1 cellular context compared by ENCODE assay signal in the genomic region with DNA sequence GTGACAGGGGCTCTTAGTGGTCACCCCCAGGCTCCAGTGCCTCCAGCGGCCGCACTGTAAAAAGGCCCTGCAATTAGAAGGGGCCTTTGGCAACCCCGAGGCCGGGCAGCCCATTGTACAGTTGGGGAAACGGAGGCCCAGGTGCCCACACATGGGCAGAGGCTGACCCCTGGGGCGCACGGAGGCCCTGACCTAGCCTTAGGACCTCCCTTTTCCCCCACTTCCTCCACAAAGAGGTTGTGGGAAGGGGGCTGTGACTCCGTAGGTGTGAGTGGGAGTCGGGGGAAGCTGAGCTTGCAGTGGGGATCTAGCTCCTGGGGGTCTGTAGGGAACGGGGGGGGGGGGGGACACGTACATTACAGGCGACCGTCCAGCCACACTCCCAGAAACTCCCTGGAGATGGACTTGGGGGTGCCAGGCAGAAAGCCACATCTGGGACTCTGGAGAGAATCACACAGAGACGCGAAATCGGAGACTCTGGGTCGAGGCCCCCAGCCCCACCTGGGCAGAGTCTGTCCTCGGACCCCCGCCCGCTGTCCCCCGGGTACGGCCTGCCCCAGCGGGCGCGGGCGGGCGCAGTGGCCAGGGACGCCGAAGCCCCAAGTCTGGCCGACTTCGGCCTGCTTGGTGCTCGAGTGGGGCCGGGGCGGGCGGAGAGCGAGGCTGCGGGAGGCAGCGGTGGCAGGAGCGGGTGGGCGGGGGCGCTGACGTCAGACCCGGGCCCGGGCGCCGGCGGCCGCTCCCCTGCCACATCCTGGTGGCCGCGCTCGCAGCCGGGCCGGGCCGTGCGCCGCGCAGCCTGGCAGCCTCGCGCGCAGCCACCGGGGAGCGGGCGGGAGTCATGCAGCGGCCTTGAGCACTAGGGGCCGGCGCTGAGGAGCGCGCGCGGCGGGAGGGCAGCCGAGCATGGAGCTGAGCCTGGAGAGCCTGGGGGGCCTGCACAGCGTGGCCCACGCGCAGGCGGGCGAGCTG.
TF ChIP-seq lines count a peak whose summit lies in the region.

ONECUT3 (plus strand) TSS at position 750 of the 972 bp plus-strand sequence; CDS start at position 907, 157 bp downstream.

TF ChIP-seq in HepG2, 621 proteins besides CTCF, POLR2A, EP300 and RAD21:
- TF ChIP-seq ZBTB14 (CRISPR knock-in tag; IDR thresholded peaks at IDR 0.05) (no peak), ZNF878 (CRISPR knock-in tag; IDR thresholded peaks at IDR 0.05) (no peak), ZFY (CRISPR knock-in tag; IDR thresholded peaks at IDR 0.05) (0 out of 2 replicates have a peak, but pooled peaks have one; percentile 4), ZNF570 (CRISPR knock-in tag; IDR thresholded peaks at IDR 0.05; ENCODE audit: borderline replicate concordance) (no peak), ZBTB7B (CRISPR knock-in tag; IDR thresholded peaks at IDR 0.05) (no peak), AGO2 (optimal IDR thresholded peaks at IDR 0.05; ENCODE audit: low read depth, low read length) (no peak), ZNF143 (CRISPR knock-in tag; IDR thresholded peaks at IDR 0.05) (no peak), KIAA2018 (CRISPR knock-in tag; IDR thresholded peaks at IDR 0.05; ENCODE audit: borderline replicate concordance) (no peak), ZNF839 (CRISPR knock-in tag; IDR thresholded peaks at IDR 0.05; ENCODE audit: borderline replicate concordance) (no peak), ZBTB25 (CRISPR knock-in tag; IDR thresholded peaks at IDR 0.05) (no peak), CHCHD3 (CRISPR knock-in tag; IDR thresholded peaks at IDR 0.05) (no peak), ZNF639 (CRISPR knock-in tag; conservative IDR thresholded peaks at IDR 0.05) (no peak), NCOA1 (CRISPR knock-in tag; IDR thresholded peaks at IDR 0.05) (no peak), ZNF3 (CRISPR knock-in tag; IDR thresholded peaks at IDR 0.05) (no peak), GPBP1L1 (CRISPR knock-in tag; IDR thresholded peaks at IDR 0.05) (no peak)
- TF ChIP-seq, protein P1, sequence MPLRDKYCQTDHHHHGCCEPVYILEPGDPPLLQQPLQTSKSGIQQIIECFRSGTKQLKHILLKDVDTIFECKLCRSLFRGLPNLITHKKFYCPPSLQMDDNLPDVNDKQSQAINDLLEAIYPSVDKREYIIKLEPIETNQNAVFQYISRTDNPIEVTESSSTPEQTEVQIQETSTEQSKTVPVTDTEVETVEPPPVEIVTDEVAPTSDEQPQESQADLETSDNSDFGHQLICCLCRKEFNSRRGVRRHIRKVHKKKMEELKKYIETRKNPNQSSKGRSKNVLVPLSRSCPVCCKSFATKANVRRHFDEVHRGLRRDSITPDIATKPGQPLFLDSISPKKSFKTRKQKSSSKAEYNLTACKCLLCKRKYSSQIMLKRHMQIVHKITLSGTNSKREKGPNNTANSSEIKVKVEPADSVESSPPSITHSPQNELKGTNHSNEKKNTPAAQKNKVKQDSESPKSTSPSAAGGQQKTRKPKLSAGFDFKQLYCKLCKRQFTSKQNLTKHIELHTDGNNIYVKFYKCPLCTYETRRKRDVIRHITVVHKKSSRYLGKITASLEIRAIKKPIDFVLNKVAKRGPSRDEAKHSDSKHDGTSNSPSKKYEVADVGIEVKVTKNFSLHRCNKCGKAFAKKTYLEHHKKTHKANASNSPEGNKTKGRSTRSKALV (CRISPR knock-in tag; IDR thresholded peaks at IDR 0.05): peak; percentile 77; the same call in 1 of the 2 replicates
- TF ChIP-seq, protein P2, sequence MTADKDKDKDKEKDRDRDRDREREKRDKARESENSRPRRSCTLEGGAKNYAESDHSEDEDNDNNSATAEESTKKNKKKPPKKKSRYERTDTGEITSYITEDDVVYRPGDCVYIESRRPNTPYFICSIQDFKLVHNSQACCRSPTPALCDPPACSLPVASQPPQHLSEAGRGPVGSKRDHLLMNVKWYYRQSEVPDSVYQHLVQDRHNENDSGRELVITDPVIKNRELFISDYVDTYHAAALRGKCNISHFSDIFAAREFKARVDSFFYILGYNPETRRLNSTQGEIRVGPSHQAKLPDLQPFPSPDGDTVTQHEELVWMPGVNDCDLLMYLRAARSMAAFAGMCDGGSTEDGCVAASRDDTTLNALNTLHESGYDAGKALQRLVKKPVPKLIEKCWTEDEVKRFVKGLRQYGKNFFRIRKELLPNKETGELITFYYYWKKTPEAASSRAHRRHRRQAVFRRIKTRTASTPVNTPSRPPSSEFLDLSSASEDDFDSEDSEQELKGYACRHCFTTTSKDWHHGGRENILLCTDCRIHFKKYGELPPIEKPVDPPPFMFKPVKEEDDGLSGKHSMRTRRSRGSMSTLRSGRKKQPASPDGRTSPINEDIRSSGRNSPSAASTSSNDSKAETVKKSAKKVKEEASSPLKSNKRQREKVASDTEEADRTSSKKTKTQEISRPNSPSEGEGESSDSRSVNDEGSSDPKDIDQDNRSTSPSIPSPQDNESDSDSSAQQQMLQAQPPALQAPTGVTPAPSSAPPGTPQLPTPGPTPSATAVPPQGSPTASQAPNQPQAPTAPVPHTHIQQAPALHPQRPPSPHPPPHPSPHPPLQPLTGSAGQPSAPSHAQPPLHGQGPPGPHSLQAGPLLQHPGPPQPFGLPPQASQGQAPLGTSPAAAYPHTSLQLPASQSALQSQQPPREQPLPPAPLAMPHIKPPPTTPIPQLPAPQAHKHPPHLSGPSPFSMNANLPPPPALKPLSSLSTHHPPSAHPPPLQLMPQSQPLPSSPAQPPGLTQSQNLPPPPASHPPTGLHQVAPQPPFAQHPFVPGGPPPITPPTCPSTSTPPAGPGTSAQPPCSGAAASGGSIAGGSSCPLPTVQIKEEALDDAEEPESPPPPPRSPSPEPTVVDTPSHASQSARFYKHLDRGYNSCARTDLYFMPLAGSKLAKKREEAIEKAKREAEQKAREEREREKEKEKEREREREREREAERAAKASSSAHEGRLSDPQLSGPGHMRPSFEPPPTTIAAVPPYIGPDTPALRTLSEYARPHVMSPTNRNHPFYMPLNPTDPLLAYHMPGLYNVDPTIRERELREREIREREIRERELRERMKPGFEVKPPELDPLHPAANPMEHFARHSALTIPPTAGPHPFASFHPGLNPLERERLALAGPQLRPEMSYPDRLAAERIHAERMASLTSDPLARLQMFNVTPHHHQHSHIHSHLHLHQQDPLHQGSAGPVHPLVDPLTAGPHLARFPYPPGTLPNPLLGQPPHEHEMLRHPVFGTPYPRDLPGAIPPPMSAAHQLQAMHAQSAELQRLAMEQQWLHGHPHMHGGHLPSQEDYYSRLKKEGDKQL (CRISPR knock-in tag; IDR thresholded peaks at IDR 0.05; ENCODE audit: low read depth): no peak
